ENCODE assay signal across 23 cellular contexts in genomic region chrX:21885568-21885967, GRCh38. TPM values are rescaled to one million over a fixed set of nuclear protein-coding genes. Genes with fewer than 3 reads are reported as not detected.
DNase-seq lines count a peak whose midpoint lies in the region; ATAC-seq, FAIRE-seq and TF ChIP-seq lines count a peak whose summit lies in the region.
"Had no signal": no experiment of that assay in that cellular context is flagged by ENCODE, and none has a peak within 500 bp of the region (broad histone marks: within the 10 kb centered on the region; RNA-seq: fewer than 3 reads in every experiment).

No MANE protein-coding gene starts in this region.

- BruUV-seq in endothelial cell of umbilical vein (replicated peaks; lab: Mats Ljungman, UMichigan): no TSS peak
- no TSS peak for BruUV-seq in Calu3 (replicated peaks; lab: Mats Ljungman, UMichigan)

- H3K79me2 ChIP-seq in endothelial cell of umbilical vein (ENCODE audit: control insufficient read depth, insufficient read depth, low read length): no peaks in the 10 kb centered on the region
- H3K79me2 ChIP-seq: parathyroid adenoma had no signal

- H3K4me2 ChIP-seq in endothelial cell of umbilical vein (ENCODE audit: insufficient read depth, low read length): peak overlapping the region; percentile 6
- H3K4me2 ChIP-seq: smooth muscle cell had no signal

- dilution Hi-C loops in endothelial cell of umbilical vein (cut with MboI; ENCODE audit: extremely low pct_ligation_motif_present, low sequenced_read_pairs): no loop called here

- no peak for TF ChIP-seq CTCF in endothelial cell of umbilical vein (IDR thresholded peaks at IDR 0.05; ENCODE audit: extremely low read depth in 1 of 2, insufficient read depth in 1 of 2, low read depth in 1 of 2, low read length in 2 of 2)
- TF ChIP-seq CTCF in Calu3 (IDR thresholded peaks at IDR 0.05; ENCODE audit: unreplicated experiment): no peak
- TF ChIP-seq CTCF in upper lobe of left lung (IDR thresholded peaks at IDR 0.05): no peak
- TF ChIP-seq CTCF in heart left ventricle (IDR thresholded peaks at IDR 0.05): no peak

- no peak overlapping the region for H3K4me3 Mint-ChIP-seq in Calu3 (ENCODE audit: low read depth, unreplicated experiment)

- H3K27me3 ChIP-seq in endothelial cell of umbilical vein (ENCODE audit: control insufficient read depth in 2 of 2, insufficient read depth in 2 of 2, low read length in 2 of 2): no peaks in the 10 kb centered on the region
- H3K27me3 ChIP-seq in upper lobe of left lung: no peaks in the 10 kb centered on the region
- peaks cover 0 to 3% (median 0%) of the 10 kb centered on the region in 9 donors for H3K27me3 ChIP-seq in heart left ventricle
- H3K27me3 ChIP-seq: left lung, suprapubic skin had no signal

- H2AFZ ChIP-seq in endothelial cell of umbilical vein (ENCODE audit: low read depth, low read length): no peak overlapping the region
- H2AFZ ChIP-seq: parathyroid adenoma had no signal

- H3K36me3 ChIP-seq in endothelial cell of umbilical vein (ENCODE audit: control insufficient read depth in 2 of 2, extremely low read depth in 1 of 2, insufficient read depth in 2 of 2, low read length in 2 of 2) (no peaks in the 10 kb centered on the region), mesodermal cell (ENCODE audit: control insufficient read depth, insufficient read depth, low read length) (no peaks in the 10 kb centered on the region), upper lobe of left lung (peaks cover 0 to 5% (median 0%) of the 10 kb centered on the region in 4 donors), heart left ventricle (peaks cover 0 to 15% (median 0%) of the 10 kb centered on the region in 9 donors)
- H3K36me3 ChIP-seq: left lung, suprapubic skin had no signal

- H3K9me1 ChIP-seq in endothelial cell of umbilical vein (replicated peaks; ENCODE audit: control insufficient read depth, extremely low read depth, insufficient read depth, low read length): no peaks in the 10 kb centered on the region

- no peak overlapping the region for H3K27ac Mint-ChIP-seq in Calu3 (ENCODE audit: unreplicated experiment)

- intact Hi-C loops in endothelial cell of umbilical vein (cut with micrococcal nuclease): no loop called here
- intact Hi-C loops in Calu3 (cut with micrococcal nuclease; ENCODE audit: unreplicated experiment): no loop called here
- intact Hi-C loops in heart left ventricle (cut with DNase I): no loop called here

- no peak overlapping the region for H3K9ac ChIP-seq in endothelial cell of umbilical vein (replicated peaks; ENCODE audit: extremely low read depth, insufficient read depth, low read length)
- H3K9ac ChIP-seq: parathyroid adenoma had no signal

- ATAC-seq in upper lobe of left lung (ENCODE audit: low FRiP score in 2 of 2) (no peak), heart left ventricle (no peak)
- ATAC-seq: left lung, Panc1 had no signal

- H3K9me3 Mint-ChIP-seq in Calu3 (ENCODE audit: low read depth, unreplicated experiment): no peaks in the 10 kb centered on the region

- H3K27ac ChIP-seq in endothelial cell of umbilical vein (ENCODE audit: insufficient read depth, low read depth, low read length) (no peak overlapping the region), mesodermal cell (ENCODE audit: low read depth, low read length, severe bottlenecking) (peak overlapping the region; percentile 42), upper lobe of left lung (no peak overlapping the region), heart left ventricle (no peak overlapping the region)
- H3K27ac ChIP-seq: left lung, parathyroid adenoma, suprapubic skin had no signal

- no peaks in the 10 kb centered on the region for H3K27me3 Mint-ChIP-seq in Calu3 (ENCODE audit: unreplicated experiment)

- CTCF ChIA-PET in endothelial cell of umbilical vein (lab: Charles Lee) (no interaction called here), Calu3 (lab: Charles Lee) (no interaction called here)

- DNase-seq in EL (peak; percentile 52), RPMI7951 (ENCODE audit: low read depth) (peak; percentile 17), endothelial cell of umbilical vein (ENCODE audit: low read depth, low spot score) (peak; percentile 34), Calu3 (no peak), upper lobe of left lung (no peak), NCI-H2029 (lab: John Stamatoyannopoulos, UW) (no peak), heart left ventricle (no peak)
- DNase-seq: activated CD4-positive, alpha-beta T cell treated with anti-CD3 and anti-CD28 coated beads, Interleukin-2, amount 50 U/mL, for 4 hours; activated naive CD4-positive, alpha-beta T cell treated with anti-CD3 and anti-CD28 coated beads, Interleukin-2, amount 50 U/mL, for 16 hours; activated T-cell treated with anti-CD3 and anti-CD28 coated beads for 4 hours; effector memory CD4-positive, alpha-beta T cell; GDM1; KBM-7; left lung; NCI-H1092; NCI-H2171 had no signal

- POLR2A ChIA-PET in endothelial cell of umbilical vein (lab: Charles Lee): no interaction called here

- peak; percentile 52 for FAIRE-seq in endothelial cell of umbilical vein (lab: Jason Lieb, UNC)
- FAIRE-seq: frontal cortex, H54 had no signal

- TF ChIP-seq EP300 in upper lobe of left lung (IDR thresholded peaks at IDR 0.05): no peak

- TF ChIP-seq POLR2A in endothelial cell of umbilical vein (IDR thresholded peaks at IDR 0.05; ENCODE audit: low read depth, low read length): no peak
- no peak for TF ChIP-seq POLR2A in upper lobe of left lung (IDR thresholded peaks at IDR 0.05)
- no peak for TF ChIP-seq POLR2A in heart left ventricle (IDR thresholded peaks at IDR 0.05)

- H3K4me3 ChIP-seq in endothelial cell of umbilical vein (replicated peaks in 1 of 3; ENCODE audit: insufficient read depth in 1 of 3, low read depth in 1 of 3, low read length in 3 of 3) (no peak overlapping the region), mesodermal cell (ENCODE audit: extremely low read depth, insufficient read depth, low read length, poor library complexity, severe bottlenecking) (no peak overlapping the region), upper lobe of left lung (no peak overlapping the region), heart left ventricle (no peak overlapping the region)
- H3K4me3 ChIP-seq: left lung, smooth muscle cell, suprapubic skin had no signal

- no peaks in the 10 kb centered on the region for H4K20me1 ChIP-seq in endothelial cell of umbilical vein (replicated peaks; ENCODE audit: control insufficient read depth, extremely low read depth, insufficient read depth, low read length)

- WGBS in mesodermal cell (ENCODE audit: insufficient coverage in 2 of 2), 2 experiments: no CpG with 5 or more reads among the region's 1 CpG
- WGBS in upper lobe of left lung, 2 donors: 71 to 94% methylated on average over 1 of the region's 1 CpG
- 65 to 82% (median 73%) methylated on average over 1 of the region's 1 CpG for WGBS in heart left ventricle, 4 donors

- no peaks in the 10 kb centered on the region for H3K4me1 Mint-ChIP-seq in Calu3 (ENCODE audit: low read depth, unreplicated experiment)

- H3K9me3 ChIP-seq in endothelial cell of umbilical vein (replicated peaks; ENCODE audit: control insufficient read depth, insufficient read depth, low read length): no peaks in the 10 kb centered on the region
- H3K9me3 ChIP-seq in mesodermal cell (ENCODE audit: control insufficient read depth, low read length): no peaks in the 10 kb centered on the region
- H3K9me3 ChIP-seq in upper lobe of left lung: no peaks in the 10 kb centered on the region
- H3K9me3 ChIP-seq in heart left ventricle: no peaks in the 10 kb centered on the region
- H3K9me3 ChIP-seq: left lung, suprapubic skin had no signal

- peaks cover 12% of the 10 kb centered on the region for H3K4me1 ChIP-seq in endothelial cell of umbilical vein (ENCODE audit: control insufficient read depth, extremely low read depth, insufficient read depth, low read length)
- H3K4me1 ChIP-seq in mesodermal cell (ENCODE audit: control insufficient read depth, insufficient read depth, low read length, poor library complexity, severe bottlenecking): peaks cover 5% of the 10 kb centered on the region
- H3K4me1 ChIP-seq in upper lobe of left lung: no peaks in the 10 kb centered on the region
- H3K4me1 ChIP-seq in heart left ventricle: peaks cover 0 to 11% (median 0%) of the 10 kb centered on the region in 12 donors
- H3K4me1 ChIP-seq: left lung, parathyroid adenoma, suprapubic skin had no signal

- no peaks in the 10 kb centered on the region for H3K36me3 Mint-ChIP-seq in Calu3 (ENCODE audit: insufficient read depth, unreplicated experiment)

RNA-seq across cellular contexts. Expression of gene YY2, which starts 29.8 kb away (rescaled TPM):
- total RNA-seq in RPMI7951 (2014; rRNA removed; shearing (Covaris generic)): 1.4 and 1.8 TPM in 2 replicates
- total RNA-seq in endothelial cell of umbilical vein (2.4 and 3.0 TPM in 2 replicates), Calu3 (2022) (4.6 and 4.7 TPM in 2 replicates), upper lobe of left lung (1 to 10 TPM in 5 of 6 donors, under 1 TPM in 1; 0.71 to 7.3 (median 3.0) TPM), heart left ventricle (1 to 10 TPM in 2 of 9 donors, under 1 TPM in 7; 0.38 to 1.2 (median 0.56) TPM)
- polyA plus RNA-seq in endothelial cell of umbilical vein (0.59 and 0.86 TPM in 2 replicates), heart left ventricle (under 1 TPM; 0.65 to 0.80 TPM)
- polyA plus RNA-seq in endothelial cell of umbilical vein (2011; cell fraction: cytosol; rRNA removed): 0.90 and 0.96 TPM in 2 replicates
- 1.8 and 2.2 TPM in 2 replicates for polyA plus RNA-seq in endothelial cell of umbilical vein (2011; cell fraction: nucleus; rRNA removed)
- 1.2 and 1.9 TPM in 2 replicates for polyA plus RNA-seq in endothelial cell of umbilical vein (2012)
- polyA minus RNA-seq in endothelial cell of umbilical vein: 1.6 and 1.7 TPM in 2 replicates
- 1.7 TPM for polyA minus RNA-seq in endothelial cell of umbilical vein (2011; cell fraction: cytosol; rRNA and poly(A)+ RNA removed)
- 1.4 and 1.7 TPM in 2 replicates for polyA minus RNA-seq in endothelial cell of umbilical vein (2011; cell fraction: nucleus; rRNA and poly(A)+ RNA removed)
- polyA plus RNA-seq in mesodermal cell (2013, experiment 1 of 2): 0.63 TPM
- polyA plus RNA-seq in mesodermal cell (2013, experiment 2 of 2): 1.1 TPM

RNA-seq across cellular contexts. Expression of gene MBTPS2, which starts 46.2 kb away (rescaled TPM):
- total RNA-seq in RPMI7951 (2014; rRNA removed; shearing (Covaris generic)): 9.0 and 9.9 TPM in 2 replicates
- total RNA-seq in endothelial cell of umbilical vein (14.5 and 16.4 TPM in 2 replicates), Calu3 (2022) (27.6 and 29.7 TPM in 2 replicates), upper lobe of left lung (10 to 100 TPM in 3 of 6 donors, 1 to 10 TPM in 3; 3.0 to 13.7 (median 9.9) TPM), heart left ventricle (10 to 100 TPM in 7 of 9 donors, 1 to 10 TPM in 2; 7.5 to 14.8 (median 11.7) TPM)
- polyA plus RNA-seq in endothelial cell of umbilical vein (8.8 and 11.4 TPM in 2 replicates), heart left ventricle (10 to 100 TPM in 1 of 2 donors, 1 to 10 TPM in 1; 2.6 to 10.1 TPM)
- 9.2 and 9.8 TPM in 2 replicates for polyA plus RNA-seq in endothelial cell of umbilical vein (2011; cell fraction: cytosol; rRNA removed)
- 7.8 and 8.8 TPM in 2 replicates for polyA plus RNA-seq in endothelial cell of umbilical vein (2011; cell fraction: nucleus; rRNA removed)
- polyA plus RNA-seq in endothelial cell of umbilical vein (2012): 13.5 and 16.7 TPM in 2 replicates
- polyA minus RNA-seq in endothelial cell of umbilical vein: 39.8 and 40.5 TPM in 2 replicates
- polyA minus RNA-seq in endothelial cell of umbilical vein (2011; cell fraction: cytosol; rRNA and poly(A)+ RNA removed): 22.4 TPM
- 17.2 and 20.2 TPM in 2 replicates for polyA minus RNA-seq in endothelial cell of umbilical vein (2011; cell fraction: nucleus; rRNA and poly(A)+ RNA removed)
- polyA plus RNA-seq in mesodermal cell (2013, experiment 1 of 2): 16.4 TPM
- 16.7 TPM for polyA plus RNA-seq in mesodermal cell (2013, experiment 2 of 2)

RNA-seq across cellular contexts. Expression of gene SMS, which starts 54.9 kb away (rescaled TPM):
- 225 and 246 TPM in 2 replicates for total RNA-seq in RPMI7951 (2014; rRNA removed; shearing (Covaris generic))
- total RNA-seq in endothelial cell of umbilical vein: 173 and 177 TPM in 2 replicates
- 45.5 and 57.1 TPM in 2 replicates for polyA plus RNA-seq in endothelial cell of umbilical vein
- polyA plus RNA-seq in endothelial cell of umbilical vein (2011; cell fraction: cytosol; rRNA removed): 91.1 and 95.9 TPM in 2 replicates
- 38.6 and 56.7 TPM in 2 replicates for polyA plus RNA-seq in endothelial cell of umbilical vein (2011; cell fraction: nucleus; rRNA removed)
- polyA plus RNA-seq in endothelial cell of umbilical vein (2012): 171 and 211 TPM in 2 replicates
- 41.3 and 48.6 TPM in 2 replicates for polyA minus RNA-seq in endothelial cell of umbilical vein
- 167 TPM for polyA minus RNA-seq in endothelial cell of umbilical vein (2011; cell fraction: cytosol; rRNA and poly(A)+ RNA removed)
- polyA minus RNA-seq in endothelial cell of umbilical vein (2011; cell fraction: nucleus; rRNA and poly(A)+ RNA removed): 20.0 and 22.6 TPM in 2 replicates
- 141 TPM for polyA plus RNA-seq in mesodermal cell (2013, experiment 1 of 2)
- 153 TPM for polyA plus RNA-seq in mesodermal cell (2013, experiment 2 of 2)
- 215 and 225 TPM in 2 replicates for total RNA-seq in Calu3 (2022)
- total RNA-seq in upper lobe of left lung: 10 to 100 TPM; 23.3 to 53.5 (median 50.2) TPM
- total RNA-seq in heart left ventricle: 10 to 100 TPM; 25.5 to 77.2 (median 50.2) TPM
- 100 to 1,000 TPM in 1 of 2 donors, 10 to 100 TPM in 1; 24.0 to 109 TPM for polyA plus RNA-seq in heart left ventricle

Comparison
In these comparisons a context has a peak if more than half of its experiments do, and no peak if none do; other contexts are left out.
1. DNase-seq: peak in EL (single experiment), RPMI7951 (single experiment) and endothelial cell of umbilical vein (single experiment); none in Calu3 (single experiment), upper lobe of left lung (0 of 2), NCI-H2029 (single experiment) and heart left ventricle (0 of 5).